Comparison of ENCODE assay signal across 13 cellular contexts in genomic region chr9:77731930-77732329, GRCh38.
A peak's percentile ranks its signal among the peaks of the same experiment; 100 is the strongest.
DNase-seq lines count a peak whose midpoint lies in the region; FAIRE-seq and TF ChIP-seq lines count a peak whose summit lies in the region.
"Had no signal": no experiment of that assay in that cellular context is flagged by ENCODE, and none has a peak within 500 bp of the region (broad histone marks: within the 10 kb centered on the region; RNA-seq: fewer than 3 reads in every experiment).

No MANE protein-coding gene starts in this region.

- WGBS in thyroid gland, 2 donors: 47 to 62% methylated on average over 8 of the region's 8 CpGs

- H3K4me3 ChIP-seq in thyroid gland (replicated peaks in 1 of 3) (no peak overlapping the region), uterus (no peak overlapping the region)
- H3K4me3 ChIP-seq: A549 had no signal

- intact Hi-C loops in thyroid gland (cut with DNase I): no loop called here
- intact Hi-C loops in uterus (cut with DNase I; ENCODE audit: low total_unique reads): no loop called here

- H3K9me3 ChIP-seq in thyroid gland (no peaks in the 10 kb centered on the region), uterus (no peaks in the 10 kb centered on the region)
- H3K9me3 ChIP-seq: A549 had no signal

- H3K27me3 ChIP-seq in thyroid gland (no peaks in the 10 kb centered on the region), uterus (no peaks in the 10 kb centered on the region)

- TF ChIP-seq POLR2A in thyroid gland (IDR thresholded peaks at IDR 0.05) (no peak), uterus (IDR thresholded peaks at IDR 0.05) (no peak)

- no peak for FAIRE-seq in HTR-8/SVneo (lab: Jason Lieb, UNC)
- FAIRE-seq: A549, endothelial cell of umbilical vein had no signal

- DNase-seq in NCI-H1105 treated with DMSO at 0.1 percent for 48 hours (lab: John Stamatoyannopoulos, UW) (peak; percentile 11), NCI-H1105 (lab: John Stamatoyannopoulos, UW) (no peak), NCI-H1092 treated with DMSO at 0.1 percent for 48 hours (lab: John Stamatoyannopoulos, UW) (peak; percentile 67), SK-N-DZ (ENCODE audit: low spot score) (peak; percentile 84), thyroid gland (peak; percentile 73 to 77), T-helper 1 cell (no peak), HTR-8/SVneo (ENCODE audit: insufficient read length, low spot score) (no peak), uterus (no peak)
- DNase-seq: DND-41, KBM-7, NCI-H774 had no signal

- TF ChIP-seq CTCF in thyroid gland (IDR thresholded peaks at IDR 0.05) (no peak), uterus (IDR thresholded peaks at IDR 0.05) (no peak)

- peaks cover 10 to 12% of the 10 kb centered on the region in 2 donors for H3K36me3 ChIP-seq in thyroid gland
- H3K36me3 ChIP-seq in uterus: no peaks in the 10 kb centered on the region

- peak overlapping the region; percentile 56 to 82 (median 63) for H3K27ac ChIP-seq in thyroid gland
- H3K27ac ChIP-seq in uterus: no peak overlapping the region
- H3K27ac ChIP-seq: A549 had no signal

- peaks cover 30 to 56% of the 10 kb centered on the region in 2 donors for H3K4me1 ChIP-seq in thyroid gland
- H3K4me1 ChIP-seq in uterus: no peaks in the 10 kb centered on the region

Comparison
In these comparisons a context has a peak if more than half of its experiments do, and no peak if none do; other contexts are left out.
1. DNase-seq: peak in NCI-H1105 treated with DMSO at 0.1 percent for 48 hours (single experiment), NCI-H1092 treated with DMSO at 0.1 percent for 48 hours (single experiment), SK-N-DZ (single experiment) and thyroid gland (2 of 2); none in NCI-H1105 (single experiment), T-helper 1 cell (0 of 5), HTR-8/SVneo (single experiment) and uterus (0 of 2).
2. H3K27ac ChIP-seq: peak in thyroid gland (3 of 3); none in uterus (0 of 2).